ENCODE assay signal across 6 cellular contexts in genomic region chr12:113186033-113186365, GRCh38. TPM values are rescaled to one million over a fixed set of nuclear protein-coding genes. Genes with fewer than 3 reads are reported as not detected.
A peak's percentile ranks its signal among the peaks of the same experiment; 100 is the strongest.
DNase-seq lines count a peak whose midpoint lies in the region; ATAC-seq and TF ChIP-seq lines count a peak whose summit lies in the region.

No MANE protein-coding gene starts in this region.

- no peak for DNase-seq in GM12864 (ENCODE audit: low read depth)
- peak; percentile 43 for DNase-seq in RPMI8226
- no peak for DNase-seq in occipital lobe (lab: John Stamatoyannopoulos, UW)
- no peak for DNase-seq in germinal center (ENCODE audit: low spot score)

- H3K4me3 ChIP-seq in GM12864 (ENCODE audit: low read depth, low read length): peak overlapping the region; percentile 75
- H3K4me3 ChIP-seq in iPS-18c (ENCODE audit: insufficient read depth, low read depth, low read length): peak overlapping the region; percentile 97

- TF ChIP-seq CTCF in GM12864 (IDR thresholded peaks at IDR 0.05; ENCODE audit: low read depth, low read length, missing control alignments): no peak

- H3K9me3 ChIP-seq in iPS-18c (ENCODE audit: control insufficient read depth, insufficient read depth, low read length): no peaks in the 10 kb centered on the region

- ATAC-seq in GM18519 (IDR thresholded peaks at IDR 0.05; ENCODE audit: low FRiP score, unreplicated experiment): no peak

RNA-seq across cellular contexts. Expression of gene RITA1, which starts 0.5 kb away (rescaled TPM):
- total RNA-seq in occipital lobe: 8.4 TPM

RNA-seq across cellular contexts. Expression of gene DDX54, which starts 0.7 kb away (rescaled TPM):
- total RNA-seq in occipital lobe: 12.0 TPM

RNA-seq across cellular contexts. Expression of gene TPCN1, which starts 35.3 kb away (rescaled TPM):
- 4.7 TPM for total RNA-seq in occipital lobe

RNA-seq across cellular contexts. Expression of gene CFAP73, which starts 36.5 kb away (rescaled TPM):
- 0.62 TPM for total RNA-seq in occipital lobe

RNA-seq across cellular contexts. Expression of gene RASAL1, which starts 50.4 kb away (rescaled TPM):
- total RNA-seq in occipital lobe: 2.5 TPM
